In the genomic region with DNA sequence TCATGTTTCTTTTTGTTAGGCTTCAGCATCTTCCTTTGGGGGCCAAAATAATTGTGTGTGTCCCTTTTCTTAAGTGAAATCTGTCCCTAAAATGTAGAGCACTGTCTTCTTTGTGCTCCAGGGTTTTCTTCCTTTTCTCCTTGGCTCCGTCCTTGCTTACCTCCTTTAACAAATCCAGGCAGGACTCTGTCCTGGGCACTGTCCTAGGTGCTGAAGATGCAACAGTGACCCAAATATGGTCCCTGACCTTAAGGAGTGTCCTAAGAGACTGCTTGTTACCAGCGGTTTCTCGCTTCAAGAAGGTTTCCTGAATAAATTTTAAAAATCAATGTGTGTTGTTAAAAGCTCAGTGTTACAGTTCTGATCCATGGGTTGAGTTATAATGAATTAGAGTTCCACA, we compare ENCODE assay signal across 2 cellular contexts.
TF ChIP-seq lines count a peak whose summit lies in the region.

No MANE protein-coding gene starts in this region.

TF ChIP-seq in GM23338, 12 proteins besides CTCF, POLR2A, EP300 and RAD21:
- TF ChIP-seq, protein P1, sequence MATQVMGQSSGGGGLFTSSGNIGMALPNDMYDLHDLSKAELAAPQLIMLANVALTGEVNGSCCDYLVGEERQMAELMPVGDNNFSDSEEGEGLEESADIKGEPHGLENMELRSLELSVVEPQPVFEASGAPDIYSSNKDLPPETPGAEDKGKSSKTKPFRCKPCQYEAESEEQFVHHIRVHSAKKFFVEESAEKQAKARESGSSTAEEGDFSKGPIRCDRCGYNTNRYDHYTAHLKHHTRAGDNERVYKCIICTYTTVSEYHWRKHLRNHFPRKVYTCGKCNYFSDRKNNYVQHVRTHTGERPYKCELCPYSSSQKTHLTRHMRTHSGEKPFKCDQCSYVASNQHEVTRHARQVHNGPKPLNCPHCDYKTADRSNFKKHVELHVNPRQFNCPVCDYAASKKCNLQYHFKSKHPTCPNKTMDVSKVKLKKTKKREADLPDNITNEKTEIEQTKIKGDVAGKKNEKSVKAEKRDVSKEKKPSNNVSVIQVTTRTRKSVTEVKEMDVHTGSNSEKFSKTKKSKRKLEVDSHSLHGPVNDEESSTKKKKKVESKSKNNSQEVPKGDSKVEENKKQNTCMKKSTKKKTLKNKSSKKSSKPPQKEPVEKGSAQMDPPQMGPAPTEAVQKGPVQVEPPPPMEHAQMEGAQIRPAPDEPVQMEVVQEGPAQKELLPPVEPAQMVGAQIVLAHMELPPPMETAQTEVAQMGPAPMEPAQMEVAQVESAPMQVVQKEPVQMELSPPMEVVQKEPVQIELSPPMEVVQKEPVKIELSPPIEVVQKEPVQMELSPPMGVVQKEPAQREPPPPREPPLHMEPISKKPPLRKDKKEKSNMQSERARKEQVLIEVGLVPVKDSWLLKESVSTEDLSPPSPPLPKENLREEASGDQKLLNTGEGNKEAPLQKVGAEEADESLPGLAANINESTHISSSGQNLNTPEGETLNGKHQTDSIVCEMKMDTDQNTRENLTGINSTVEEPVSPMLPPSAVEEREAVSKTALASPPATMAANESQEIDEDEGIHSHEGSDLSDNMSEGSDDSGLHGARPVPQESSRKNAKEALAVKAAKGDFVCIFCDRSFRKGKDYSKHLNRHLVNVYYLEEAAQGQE (IDR thresholded peaks at IDR 0.05; ENCODE audit: unreplicated experiment): peak; percentile 92
- no peak for TF ChIP-seq JUNB (IDR thresholded peaks at IDR 0.05; ENCODE audit: unreplicated experiment)
TF ChIP-seq in GM23338: peak in this region for 1.

TF ChIP-seq in liver, 16 proteins besides CTCF, POLR2A, EP300 and RAD21:
- TF ChIP-seq, protein P2, sequence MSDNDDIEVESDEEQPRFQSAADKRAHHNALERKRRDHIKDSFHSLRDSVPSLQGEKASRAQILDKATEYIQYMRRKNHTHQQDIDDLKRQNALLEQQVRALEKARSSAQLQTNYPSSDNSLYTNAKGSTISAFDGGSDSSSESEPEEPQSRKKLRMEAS (IDR thresholded peaks at IDR 0.05): no peak
- TF ChIP-seq, protein P1 (IDR thresholded peaks at IDR 0.05): peak; percentile 96
- TF ChIP-seq, protein P3, sequence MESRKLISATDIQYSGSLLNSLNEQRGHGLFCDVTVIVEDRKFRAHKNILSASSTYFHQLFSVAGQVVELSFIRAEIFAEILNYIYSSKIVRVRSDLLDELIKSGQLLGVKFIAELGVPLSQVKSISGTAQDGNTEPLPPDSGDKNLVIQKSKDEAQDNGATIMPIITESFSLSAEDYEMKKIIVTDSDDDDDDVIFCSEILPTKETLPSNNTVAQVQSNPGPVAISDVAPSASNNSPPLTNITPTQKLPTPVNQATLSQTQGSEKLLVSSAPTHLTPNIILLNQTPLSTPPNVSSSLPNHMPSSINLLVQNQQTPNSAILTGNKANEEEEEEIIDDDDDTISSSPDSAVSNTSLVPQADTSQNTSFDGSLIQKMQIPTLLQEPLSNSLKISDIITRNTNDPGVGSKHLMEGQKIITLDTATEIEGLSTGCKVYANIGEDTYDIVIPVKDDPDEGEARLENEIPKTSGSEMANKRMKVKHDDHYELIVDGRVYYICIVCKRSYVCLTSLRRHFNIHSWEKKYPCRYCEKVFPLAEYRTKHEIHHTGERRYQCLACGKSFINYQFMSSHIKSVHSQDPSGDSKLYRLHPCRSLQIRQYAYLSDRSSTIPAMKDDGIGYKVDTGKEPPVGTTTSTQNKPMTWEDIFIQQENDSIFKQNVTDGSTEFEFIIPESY (IDR thresholded peaks at IDR 0.05): no peak
- no peak for TF ChIP-seq GABPA (IDR thresholded peaks at IDR 0.05 in 1 of 2, conservative IDR thresholded peaks at IDR 0.05 in 1 of 2)
- TF ChIP-seq YY1 (IDR thresholded peaks at IDR 0.05): no peak
- no peak for TF ChIP-seq EGR1 (IDR thresholded peaks at IDR 0.05; ENCODE audit: low read depth in 2 of 2)
TF ChIP-seq in liver: peak in this region for 1.
